ENCODE assay signal across 21 cellular contexts in the genomic region with DNA sequence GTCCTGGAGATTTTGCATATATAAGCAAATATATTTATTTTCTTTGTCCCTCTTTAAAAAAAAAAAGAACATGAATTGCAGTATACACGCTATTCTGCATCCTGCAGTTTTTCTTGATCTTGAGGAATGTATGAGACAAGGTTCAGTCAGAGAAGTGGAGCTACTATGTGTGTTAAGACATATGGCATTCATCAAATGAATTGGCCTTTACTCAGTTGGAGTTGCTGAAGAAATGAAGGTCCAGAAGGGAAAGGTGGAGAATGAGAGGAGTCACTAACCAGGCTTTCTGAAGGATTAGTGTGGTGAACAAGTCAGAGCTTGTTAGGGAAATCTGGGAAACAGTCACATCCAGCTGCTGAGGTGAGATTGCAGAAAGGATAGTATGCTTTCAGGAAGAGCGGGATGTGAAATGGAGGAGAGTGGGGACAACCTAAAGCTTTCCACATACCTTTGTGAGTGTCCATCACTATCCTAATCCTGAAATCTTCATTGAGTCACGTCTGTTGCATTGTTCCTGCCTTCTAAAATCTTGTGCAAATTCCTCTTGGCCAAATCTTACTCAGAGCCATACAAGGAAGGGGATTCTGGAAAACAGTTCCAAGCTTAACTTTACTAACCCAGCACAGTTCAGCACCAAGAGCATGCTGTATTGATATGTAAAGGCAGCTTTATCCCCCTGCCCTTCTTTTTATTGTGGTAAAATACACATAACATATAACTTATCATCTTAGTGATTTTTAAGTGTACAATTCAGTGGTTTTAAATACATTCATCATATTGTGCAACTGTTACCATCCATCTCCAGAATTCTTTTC. TPM values are rescaled to one million over a fixed set of nuclear protein-coding genes. Genes with fewer than 3 reads are reported as not detected.
DNase-seq lines count a peak whose midpoint lies in the region; ATAC-seq, FAIRE-seq and TF ChIP-seq lines count a peak whose summit lies in the region.
"Had no signal": no experiment of that assay in that cellular context is flagged by ENCODE, and none has a peak within 500 bp of the region (broad histone marks: within the 10 kb centered on the region; RNA-seq: fewer than 3 reads in every experiment).

No MANE protein-coding gene starts in this region.

- no peak overlapping the region for H3K4me3 ChIP-seq in HUES64 (ENCODE audit: low read length)
- no peak overlapping the region for H3K4me3 ChIP-seq in mammary epithelial cell (replicated peaks in 1 of 3; ENCODE audit: insufficient read depth in 1 of 3, low read depth in 2 of 3, low read length in 3 of 3)
- H3K4me3 ChIP-seq in keratinocyte (ENCODE audit: control insufficient read depth in 2 of 3, extremely low read depth in 1 of 3, insufficient read depth in 2 of 3, low read depth in 1 of 3, low read length in 3 of 3), result no peak overlapping the region
- peak overlapping the region in 1 of 4 donors; percentile 41 for H3K4me3 ChIP-seq in stomach
- H3K4me3 ChIP-seq: MG63 had no signal

- H3K27ac ChIP-seq in HUES64 (ENCODE audit: low read depth, low read length), result peak overlapping the region; percentile 9; the same call in 1 of the 2 replicates
- peak overlapping the region; percentile 21 for H3K27ac ChIP-seq in mammary epithelial cell (ENCODE audit: insufficient read depth, low read depth, low read length)
- H3K27ac ChIP-seq in keratinocyte (ENCODE audit: control insufficient read depth, insufficient read depth, low read length), result no peak overlapping the region
- H3K27ac ChIP-seq in stomach, result no peak overlapping the region
- H3K27ac ChIP-seq: brain microvascular endothelial cell had no signal

- no peak for TF ChIP-seq POLR2A in stomach (IDR thresholded peaks at IDR 0.05)

- H4K20me1 ChIP-seq in mammary epithelial cell (ENCODE audit: insufficient read depth, low read length) (no peaks in the 10 kb centered on the region), keratinocyte (ENCODE audit: control insufficient read depth, extremely low read depth, insufficient read depth, low read length) (no peaks in the 10 kb centered on the region)

- DNase-seq in GM03348 (ENCODE audit: low spot score), result peak; percentile 22
- peak; percentile 87 for DNase-seq in mammary epithelial cell
- DNase-seq in keratinocyte (ENCODE audit: low read depth, low spot score), result peak; percentile 75
- DNase-seq in stomach, result no peak
- no peak for DNase-seq in NCI-H226
- DNase-seq in NCI-H446 treated with DMSO at 0.1 percent for 48 hours (lab: John Stamatoyannopoulos, UW), result no peak
- DNase-seq in activated CD8-positive, alpha-beta T cell treated with anti-CD3 and anti-CD28 coated beads, Interleukin-2, amount 10 ng/mL, durations not matched to agents 7 days and 5 days, result no peak
- DNase-seq: activated B cell treated with CpG ODN at 0.5 μM for 24 hours; activated T-cell treated with anti-CD3 and anti-CD28 coated beads, Interleukin-2, amount 50 U/mL, for 48 hours; brain microvascular endothelial cell; dermis blood vessel endothelial cell; MG63; NCI-H146; stimulated activated CD4-positive, alpha-beta T cell treated with anti-CD3 and anti-CD28 coated beads, Interleukin-2, amount 100 ng/mL, for 24 hours; stimulated activated naive CD8-positive, alpha-beta T cell treated with anti-CD3 and anti-CD28 coated beads, Interleukin-15, amount 100 ng/mL, for 72 hours had no signal

- H3K79me2 ChIP-seq in mammary epithelial cell (ENCODE audit: insufficient read depth, low read length) (no peaks in the 10 kb centered on the region), keratinocyte (ENCODE audit: control insufficient read depth, insufficient read depth, low read length) (no peaks in the 10 kb centered on the region)

- H3K4me3 Mint-ChIP-seq in activated CD8-positive, alpha-beta T cell treated with anti-CD3 and anti-CD28 coated beads, Interleukin-2, amount 10 ng/mL, durations not matched to agents 7 days and 5 days, result no peak overlapping the region
- H3K4me3 Mint-ChIP-seq: activated B cell treated with CpG ODN at 0.5 μM for 24 hours; activated naive CD8-positive, alpha-beta T cell; stimulated activated naive CD8-positive, alpha-beta T cell treated with anti-CD3 and anti-CD28 coated beads, Interleukin-15, amount 100 ng/mL, for 72 hours; T-helper 1 cell treated with Interleukin-12 subunit alpha and Interleukin-12 subunit beta and Interleukin-4 antibody, amounts not matched to agents 30 μg/mL and 1 μg/mL, for 36 hours had no signal

- H3K27me3 Mint-ChIP-seq in activated CD8-positive, alpha-beta T cell treated with anti-CD3 and anti-CD28 coated beads, Interleukin-2, amount 10 ng/mL, durations not matched to agents 7 days and 5 days (ENCODE audit: low read depth), result no peaks in the 10 kb centered on the region
- H3K27me3 Mint-ChIP-seq: activated B cell treated with CpG ODN at 0.5 μM for 24 hours; activated naive CD8-positive, alpha-beta T cell; stimulated activated naive CD8-positive, alpha-beta T cell treated with anti-CD3 and anti-CD28 coated beads, Interleukin-15, amount 100 ng/mL, for 72 hours had no signal

- TF ChIP-seq EP300 in stomach (IDR thresholded peaks at IDR 0.05), result no peak

- no peaks in the 10 kb centered on the region for H3K9me1 ChIP-seq in keratinocyte (ENCODE audit: control insufficient read depth, extremely low read depth, insufficient read depth, low read length)

- peak overlapping the region; percentile 50 for H3K4me2 ChIP-seq in mammary epithelial cell (ENCODE audit: insufficient read depth, low read depth, low read length)
- H3K4me2 ChIP-seq in keratinocyte (ENCODE audit: control insufficient read depth, extremely low read depth, insufficient read depth, low read depth, low read length), result peak overlapping the region; percentile 37

- H3K9ac ChIP-seq in HUES64 (ENCODE audit: low read depth, low read length) (no peak overlapping the region), mammary epithelial cell (ENCODE audit: insufficient read depth, low read length) (no peak overlapping the region), keratinocyte (ENCODE audit: control insufficient read depth, extremely low read depth, insufficient read depth, low read length) (no peak overlapping the region)

- intact Hi-C loops in mammary epithelial cell (cut with micrococcal nuclease), result no loop called here
- intact Hi-C loops in stomach (cut with DNase I; ENCODE audit: low total_unique reads), result no loop called here

- in situ Hi-C loops in mammary epithelial cell (cut with MboI; ENCODE audit: low sequenced_read_pairs in 2 of 2), result no loop called here

- POLR2A ChIA-PET in activated CD8-positive, alpha-beta T cell treated with anti-CD3 and anti-CD28 coated beads, Interleukin-2, amount 10 ng/mL, durations not matched to agents 7 days and 5 days (lab: Charles Lee), result no interaction called here

- peak; percentile 100 for FAIRE-seq in keratinocyte (lab: Jason Lieb, UNC)
- FAIRE-seq: GM19239 had no signal

- no peak for ATAC-seq in activated CD8-positive, alpha-beta T cell treated with anti-CD3 and anti-CD28 coated beads, Interleukin-2, amount 10 ng/mL, durations not matched to agents 7 days and 5 days
- ATAC-seq: Right ventricle myocardium inferior; sciatic nerve; stimulated activated naive CD8-positive, alpha-beta T cell treated with anti-CD3 and anti-CD28 coated beads, Interleukin-15, amount 100 ng/mL, for 72 hours had no signal

- H3K36me3 Mint-ChIP-seq in activated CD8-positive, alpha-beta T cell treated with anti-CD3 and anti-CD28 coated beads, Interleukin-2, amount 10 ng/mL, durations not matched to agents 7 days and 5 days (ENCODE audit: low read depth), result peaks cover 8% of the 10 kb centered on the region

- H3K27ac Mint-ChIP-seq in activated CD8-positive, alpha-beta T cell treated with anti-CD3 and anti-CD28 coated beads, Interleukin-2, amount 10 ng/mL, durations not matched to agents 7 days and 5 days, result no peak overlapping the region
- H3K27ac Mint-ChIP-seq: activated B cell treated with CpG ODN at 0.5 μM for 24 hours; activated naive CD8-positive, alpha-beta T cell; stimulated activated naive CD8-positive, alpha-beta T cell treated with anti-CD3 and anti-CD28 coated beads, Interleukin-15, amount 100 ng/mL, for 72 hours; T-helper 1 cell treated with Interleukin-12 subunit alpha and Interleukin-12 subunit beta and Interleukin-4 antibody, amounts not matched to agents 30 μg/mL and 1 μg/mL, for 36 hours had no signal

- H3K9me3 ChIP-seq in HUES64 (ENCODE audit: insufficient read depth, low read depth, low read length), result no peaks in the 10 kb centered on the region; the same call in 1 of the 2 replicates
- H3K9me3 ChIP-seq in mammary epithelial cell (replicated peaks; ENCODE audit: insufficient read depth, low read length), result no peaks in the 10 kb centered on the region
- H3K9me3 ChIP-seq in keratinocyte (ENCODE audit: control insufficient read depth, low read depth, low read length), result no peaks in the 10 kb centered on the region
- H3K9me3 ChIP-seq in stomach, result no peaks in the 10 kb centered on the region

- dilution Hi-C loops in mammary epithelial cell (cut with HindIII; ENCODE audit: low sequenced_read_pairs) (no loop called here), keratinocyte (cut with MboI; ENCODE audit: extremely low pct_ligation_motif_present, low sequenced_read_pairs) (no loop called here)

- TF ChIP-seq CTCF in mammary epithelial cell (conservative IDR thresholded peaks at IDR 0.05 in 1 of 2, IDR thresholded peaks at IDR 0.05 in 1 of 2; ENCODE audit: extremely low read depth in 1 of 2, insufficient read depth in 1 of 2, low read depth in 1 of 2, low read length in 2 of 2), result no peak
- no peak for TF ChIP-seq CTCF in keratinocyte (optimal IDR thresholded peaks at IDR 0.05 in 1 of 3, IDR thresholded peaks at IDR 0.05 in 1 of 3, conservative IDR thresholded peaks at IDR 0.05 in 1 of 3; ENCODE audit: extremely low read depth in 1 of 3, insufficient read depth in 2 of 3, low read length in 3 of 3)
- no peak for TF ChIP-seq CTCF in stomach (IDR thresholded peaks at IDR 0.05)

- CTCF ChIA-PET in mammary epithelial cell (lab: Charles Lee; ENCODE audit: low non-redundant PET), result interaction anchor here (0.6 kb wide), 1 partner anchor 43 kb away, joined by 5 read pairs; no protein-coding TSS in a partner anchor
- CTCF ChIA-PET in activated CD8-positive, alpha-beta T cell treated with anti-CD3 and anti-CD28 coated beads, Interleukin-2, amount 10 ng/mL, durations not matched to agents 7 days and 5 days (lab: Charles Lee), result interaction anchor here (1.0 to 1.5 kb wide), 2 partner anchors 44 to 50 kb away, joined by 3 to 5 read pairs; no protein-coding TSS in a partner anchor

- no TSS peak for BruUV-seq in mammary epithelial cell (replicated peaks; lab: Mats Ljungman, UMichigan)

- peak overlapping the region; percentile 83 for H2AFZ ChIP-seq in mammary epithelial cell (ENCODE audit: low read depth, low read length)
- H2AFZ ChIP-seq in keratinocyte (ENCODE audit: control insufficient read depth, low read length), result no peak overlapping the region

- H3K27me3 ChIP-seq in HUES64 (ENCODE audit: insufficient read depth, low read length) (no peaks in the 10 kb centered on the region), mammary epithelial cell (ENCODE audit: insufficient read depth, low read length) (no peaks in the 10 kb centered on the region), keratinocyte (ENCODE audit: control insufficient read depth, extremely low read depth, insufficient read depth, low read length) (no peaks in the 10 kb centered on the region), stomach (no peaks in the 10 kb centered on the region)
- H3K27me3 ChIP-seq: brain microvascular endothelial cell, MG63 had no signal

- no peaks in the 10 kb centered on the region for H3K9me3 Mint-ChIP-seq in activated CD8-positive, alpha-beta T cell treated with anti-CD3 and anti-CD28 coated beads, Interleukin-2, amount 10 ng/mL, durations not matched to agents 7 days and 5 days (ENCODE audit: insufficient read depth)
- H3K9me3 Mint-ChIP-seq: activated B cell treated with CpG ODN at 0.5 μM for 24 hours; stimulated activated naive CD8-positive, alpha-beta T cell treated with anti-CD3 and anti-CD28 coated beads, Interleukin-15, amount 100 ng/mL, for 72 hours; T-helper 1 cell treated with Interleukin-12 subunit alpha and Interleukin-12 subunit beta and Interleukin-4 antibody, amounts not matched to agents 30 μg/mL and 1 μg/mL, for 36 hours had no signal

- H3K4me1 Mint-ChIP-seq in activated CD8-positive, alpha-beta T cell treated with anti-CD3 and anti-CD28 coated beads, Interleukin-2, amount 10 ng/mL, durations not matched to agents 7 days and 5 days (ENCODE audit: low read depth), result peaks cover 2% of the 10 kb centered on the region
- H3K4me1 Mint-ChIP-seq: activated B cell treated with CpG ODN at 0.5 μM for 24 hours had no signal

- H3K4me1 ChIP-seq in HUES64 (ENCODE audit: insufficient read depth, low read length) (peaks cover 13% of the 10 kb centered on the region), mammary epithelial cell (ENCODE audit: insufficient read depth, low read length) (peaks cover 14% of the 10 kb centered on the region), keratinocyte (ENCODE audit: control insufficient read depth, extremely low read depth, insufficient read depth, low read length) (peaks cover 15% of the 10 kb centered on the region), stomach (peaks cover 0 to 8% (median 2%) of the 10 kb centered on the region in 4 donors)

- 80% methylated on average over 3 of the region's 3 CpGs for WGBS in HUES64
- 7% methylated on average over 3 of the region's 3 CpGs for WGBS in mammary epithelial cell (ENCODE audit: low coverage, missing lambda C conversion rate)
- WGBS in stomach, 5 donors, result 75 to 82% (median 77%) methylated on average over 3 of the region's 3 CpGs

- H3K36me3 ChIP-seq in HUES64 (ENCODE audit: insufficient read depth, low read length) (0 out of 2 replicates have a peak, but pooled peaks cover 5% of the 10 kb centered on the region), mammary epithelial cell (ENCODE audit: insufficient read depth, low read length) (no peaks in the 10 kb centered on the region), keratinocyte (ENCODE audit: control insufficient read depth in 2 of 2, extremely low read depth in 1 of 2, insufficient read depth in 2 of 2, low read length in 2 of 2) (no peaks in the 10 kb centered on the region), stomach (peaks cover 0 to 7% (median 0%) of the 10 kb centered on the region in 4 donors)
- H3K36me3 ChIP-seq: brain microvascular endothelial cell, MG63 had no signal

RNA-seq across cellular contexts. Expression of a gene that starts 11.4 kb away (rescaled TPM):
- 52.5 TPM for polyA plus RNA-seq in HUES64 (2013, experiment 1 of 2)
- 55.5 TPM for polyA plus RNA-seq in HUES64 (2013, experiment 2 of 2)
- 100 to 1,000 TPM in 1 of 2 donors, 10 to 100 TPM in 1; 33.5 to 125 TPM for total RNA-seq in mammary epithelial cell
- polyA plus RNA-seq in mammary epithelial cell, result 43.8 TPM
- 69.6 TPM for polyA minus RNA-seq in mammary epithelial cell
- 39.1 to 81.6 TPM (median 76.3 TPM) in 3 replicates for polyA plus RNA-seq in keratinocyte
- 152 TPM for polyA plus RNA-seq in keratinocyte (2011; ENCODE audit: low read depth)
- 47.1 and 83.6 TPM in 2 replicates for polyA plus RNA-seq in keratinocyte (2011; cell fraction: cytosol; rRNA removed)
- 63.2 and 71.1 TPM in 2 replicates for polyA plus RNA-seq in keratinocyte (2011; cell fraction: nucleus; rRNA removed)
- 51.7 and 81.2 TPM in 2 replicates for polyA plus RNA-seq in keratinocyte (2012; ENCODE audit: low replicate concordance)
- 29.3 to 70.3 TPM (median 30.1 TPM) in 3 replicates for polyA minus RNA-seq in keratinocyte
- polyA minus RNA-seq in keratinocyte (2011; cell fraction: cytosol; rRNA and poly(A)+ RNA removed), result 27.6 TPM
- 29.4 and 65.4 TPM in 2 replicates for polyA minus RNA-seq in keratinocyte (2011; cell fraction: nucleus; rRNA and poly(A)+ RNA removed)
- total RNA-seq in stomach, result 10 to 100 TPM in 4 of 5 donors, 1 to 10 TPM in 1; 6.7 to 91.6 (median 30.3) TPM
- 10 to 100 TPM; 24.0 to 39.4 (median 28.1) TPM for polyA plus RNA-seq in stomach
- total RNA-seq in activated CD8-positive, alpha-beta T cell treated with anti-CD3 and anti-CD28 coated beads, Interleukin-2, amount 10 ng/mL, durations not matched to agents 7 days and 5 days, result 10 to 100 TPM; 78.7 to 84.1 TPM

Comparison
In these comparisons a context has a peak if more than half of its experiments do, and no peak if none do; other contexts are left out.
1. DNase-seq: peak in GM03348 (single experiment), mammary epithelial cell (single experiment) and keratinocyte (single experiment); none in stomach (single experiment), NCI-H226 (single experiment), NCI-H446 treated with DMSO at 0.1 percent for 48 hours (single experiment) and activated CD8-positive, alpha-beta T cell treated with anti-CD3 and anti-CD28 coated beads, Interleukin-2, amount 10 ng/mL, durations not matched to agents 7 days and 5 days (single experiment).
2. H3K27ac ChIP-seq: peak in HUES64 (single experiment) and mammary epithelial cell (single experiment); none in keratinocyte (single experiment) and stomach (0 of 5).